In the genomic region with DNA sequence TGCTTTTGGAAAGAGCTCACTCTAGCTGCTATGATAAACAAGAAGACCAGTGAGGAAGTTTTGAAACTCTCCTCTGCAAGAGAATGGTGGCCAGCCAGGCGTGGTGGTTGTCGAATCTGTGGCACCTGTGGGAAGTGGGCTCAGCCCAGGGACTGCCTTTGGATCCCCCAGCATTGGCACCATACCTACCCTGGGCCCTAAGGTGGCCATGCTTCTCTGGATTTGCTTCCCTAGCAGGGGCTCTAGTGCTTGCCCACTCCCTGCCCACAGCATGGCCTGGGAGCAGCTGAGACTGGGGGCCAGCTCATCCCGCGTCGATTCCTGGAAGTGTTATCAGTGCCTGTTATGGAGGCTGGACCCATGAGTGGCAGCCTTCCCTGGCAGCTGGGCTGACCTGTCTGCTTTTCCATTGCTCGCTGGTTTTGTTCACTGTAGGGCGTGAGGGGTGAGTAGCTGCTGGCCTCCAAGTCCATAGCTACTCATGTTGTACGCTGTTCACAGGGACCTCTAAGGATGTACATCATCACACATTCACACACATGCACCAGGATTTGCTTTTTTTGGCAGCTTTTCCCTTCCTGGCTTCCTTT, we compare ENCODE assay signal across 15 cellular contexts. TPM values are rescaled to one million over a fixed set of nuclear protein-coding genes. Genes with fewer than 3 reads are reported as not detected.
DNase-seq lines count a peak whose midpoint lies in the region; ATAC-seq and TF ChIP-seq lines count a peak whose summit lies in the region.
"Had no signal": no experiment of that assay in that cellular context is flagged by ENCODE, and none has a peak within 500 bp of the region (broad histone marks: within the 10 kb centered on the region; RNA-seq: fewer than 3 reads in every experiment).

No MANE protein-coding gene starts in this region.

- TF ChIP-seq CTCF in BJ (IDR thresholded peaks at IDR 0.05; ENCODE audit: insufficient read depth, low read depth, low read length) (no peak), mammary epithelial cell (conservative IDR thresholded peaks at IDR 0.05 in 1 of 2, IDR thresholded peaks at IDR 0.05 in 1 of 2; ENCODE audit: extremely low read depth in 1 of 2, insufficient read depth in 1 of 2, low read depth in 1 of 2, low read length in 2 of 2) (no peak), nephron (IDR thresholded peaks at IDR 0.05; ENCODE audit: unreplicated experiment in 3 of 3) (no peak)

- H3K36me3 ChIP-seq in BJ (ENCODE audit: control insufficient read depth, insufficient read depth, low read length) (0 out of 2 replicates have a peak, but pooled peaks cover 1% of the 10 kb centered on the region), GM23248 (ENCODE audit: low read depth) (no peaks in the 10 kb centered on the region), mammary epithelial cell (ENCODE audit: insufficient read depth, low read length) (no peaks in the 10 kb centered on the region)

- intact Hi-C loops in mammary epithelial cell (cut with micrococcal nuclease): no loop called here
- intact Hi-C loops in activated CD4-positive, alpha-beta T cell treated with anti-CD3 and anti-CD28 coated beads for 36 hours (cut with DNase I, micrococcal nuclease): loop anchor here in 1 of 2 experiments (10.0 kb wide), 1 partner anchor 662 kb away; the partner anchor contains the start of gene RAPGEF6

- no peak overlapping the region for H2AFZ ChIP-seq in GM23248
- no peak overlapping the region for H2AFZ ChIP-seq in mammary epithelial cell (ENCODE audit: low read depth, low read length)

- in situ Hi-C loops in GM23248 (cut with MboI) (no loop called here), mammary epithelial cell (cut with MboI; ENCODE audit: low sequenced_read_pairs in 2 of 2) (no loop called here)

- DNase-seq in BJ (ENCODE audit: low read depth): no peak
- DNase-seq in GM23248: peak; percentile 27
- no peak for DNase-seq in mammary epithelial cell
- no peak for DNase-seq in glomerular visceral epithelial cell (ENCODE audit: extremely low spot score)
- no peak for DNase-seq in activated CD4-positive, alpha-beta T cell treated with anti-CD3 and anti-CD28 coated beads for 36 hours
- DNase-seq: activated CD4-positive, alpha-beta T cell treated with anti-CD3 and anti-CD28 coated beads for 4 hours; CD4-positive, CD25-positive, alpha-beta regulatory T cell; foreskin melanocyte; NCI-H1436; NCI-H524 treated with DMSO at 0.1 percent for 48 hours; stimulated activated CD4-positive, alpha-beta T cell treated with anti-CD3 and anti-CD28 coated beads, Interleukin-4, amount 100 ng/mL, for 1 hour had no signal

- H3K4me3 ChIP-seq in BJ (ENCODE audit: low read depth, low read length) (0 out of 2 replicates have a peak overlapping the region, but pooled peaks have one; percentile 0), GM23248 (peak overlapping the region; percentile 84), mammary epithelial cell (replicated peaks in 1 of 3; ENCODE audit: insufficient read depth in 1 of 3, low read depth in 2 of 3, low read length in 3 of 3) (no peak overlapping the region)

- peak overlapping the region in 2 of 3 experiments; percentile 25 to 32 for H3K27ac Mint-ChIP-seq in nephron
- H3K27ac Mint-ChIP-seq in activated CD4-positive, alpha-beta T cell treated with anti-CD3 and anti-CD28 coated beads for 36 hours: no peak overlapping the region
- H3K27ac Mint-ChIP-seq: CD4-positive, CD25-positive, alpha-beta regulatory T cell; T-helper 2 cell treated with Interferon-gamma antibody and Interleukin-4, amounts not matched to agents 5 μg/mL and 100 μg/mL, for 36 hours had no signal

- H3K9me3 Mint-ChIP-seq in nephron: no peaks in the 10 kb centered on the region
- H3K9me3 Mint-ChIP-seq in activated CD4-positive, alpha-beta T cell treated with anti-CD3 and anti-CD28 coated beads for 36 hours (ENCODE audit: low read depth): no peaks in the 10 kb centered on the region
- H3K9me3 Mint-ChIP-seq: CD4-positive, CD25-positive, alpha-beta regulatory T cell; T-helper 2 cell treated with Interferon-gamma antibody and Interleukin-4, amounts not matched to agents 5 μg/mL and 100 μg/mL, for 36 hours had no signal

- H3K4me1 ChIP-seq in GM23248 (ENCODE audit: insufficient read depth): peaks cover 20% of the 10 kb centered on the region; the same call in 1 of the 2 replicates
- H3K4me1 ChIP-seq in mammary epithelial cell (ENCODE audit: insufficient read depth, low read length): peaks cover 27% of the 10 kb centered on the region

- 92% methylated on average over 8 of the region's 8 CpGs for WGBS in GM23248 (ENCODE audit: low coverage in 1 of 2, low lambda C conversion rate in 2 of 2, missing lambda C conversion rate in 2 of 2), 2 experiments
- 98% methylated on average over 8 of the region's 8 CpGs for WGBS in mammary epithelial cell (ENCODE audit: low coverage, missing lambda C conversion rate)

- no peaks in the 10 kb centered on the region for H3K36me3 Mint-ChIP-seq in nephron (ENCODE audit: low read depth)
- H3K36me3 Mint-ChIP-seq in activated CD4-positive, alpha-beta T cell treated with anti-CD3 and anti-CD28 coated beads for 36 hours (ENCODE audit: low read depth): peaks cover 2% of the 10 kb centered on the region
- H3K36me3 Mint-ChIP-seq: CD4-positive, CD25-positive, alpha-beta regulatory T cell had no signal

- CTCF ChIA-PET in BJ (lab: Yijun Ruan, JAX) (interaction anchor here (1.0 to 6.9 kb wide), 4 partner anchors 13 to 107 kb away, joined by 3 to 38 read pairs (median 6); no protein-coding TSS in a partner anchor), mammary epithelial cell (lab: Charles Lee; ENCODE audit: low non-redundant PET) (interaction anchor here (0.6 kb wide), 1 partner anchor 1814 kb away, joined by 3 read pairs; no protein-coding TSS in a partner anchor)
- CTCF ChIA-PET in activated CD4-positive, alpha-beta T cell treated with anti-CD3 and anti-CD28 coated beads for 36 hours (lab: Charles Lee): interaction anchor here (0.6 to 1.9 kb wide), 5 partner anchors 14 to 143 kb away, joined by 3 to 6 read pairs (median 3); no protein-coding TSS in a partner anchor

- H3K4me1 Mint-ChIP-seq in nephron: peaks cover 26% of the 10 kb centered on the region
- H3K4me1 Mint-ChIP-seq in activated CD4-positive, alpha-beta T cell treated with anti-CD3 and anti-CD28 coated beads for 36 hours: peaks cover 23% of the 10 kb centered on the region

- dilution Hi-C loops in mammary epithelial cell (cut with HindIII; ENCODE audit: low sequenced_read_pairs): no loop called here

- peaks cover 18% of the 10 kb centered on the region for H3F3A ChIP-seq in GM23248 (ENCODE audit: insufficient read depth)

- ATAC-seq in activated CD4-positive, alpha-beta T cell treated with anti-CD3 and anti-CD28 coated beads for 36 hours: no peak
- ATAC-seq in HG03342 (IDR thresholded peaks at IDR 0.05; ENCODE audit: unreplicated experiment): no peak
- no peak for ATAC-seq in GM19463 (IDR thresholded peaks at IDR 0.05; ENCODE audit: unreplicated experiment)

- H3K27ac ChIP-seq in GM23248 (no peak overlapping the region), mammary epithelial cell (ENCODE audit: insufficient read depth, low read depth, low read length) (no peak overlapping the region)

- H3K27me3 ChIP-seq in BJ (ENCODE audit: control insufficient read depth, insufficient read depth, low read length) (no peaks in the 10 kb centered on the region), GM23248 (replicated peaks; ENCODE audit: insufficient read depth) (no peaks in the 10 kb centered on the region), mammary epithelial cell (ENCODE audit: insufficient read depth, low read length) (no peaks in the 10 kb centered on the region)

- H3K9ac ChIP-seq in GM23248 (peak overlapping the region; percentile 98; the same call in 1 of the 2 replicates), mammary epithelial cell (ENCODE audit: insufficient read depth, low read length) (no peak overlapping the region)

- peaks cover 64% of the 10 kb centered on the region for H3K79me2 ChIP-seq in GM23248 (ENCODE audit: insufficient read depth)
- H3K79me2 ChIP-seq in mammary epithelial cell (ENCODE audit: insufficient read depth, low read length): peaks cover 52% of the 10 kb centered on the region

- H3K27me3 Mint-ChIP-seq in nephron (ENCODE audit: low read depth): peaks cover 16% of the 10 kb centered on the region
- H3K27me3 Mint-ChIP-seq in activated CD4-positive, alpha-beta T cell treated with anti-CD3 and anti-CD28 coated beads for 36 hours: peaks cover 4% of the 10 kb centered on the region

- H3K9me3 ChIP-seq in GM23248 (ENCODE audit: low read depth): no peaks in the 10 kb centered on the region
- no peaks in the 10 kb centered on the region for H3K9me3 ChIP-seq in mammary epithelial cell (replicated peaks; ENCODE audit: insufficient read depth, low read length)

- H3K4me3 Mint-ChIP-seq in nephron: peak overlapping the region; percentile 54 to 84 (median 76)
- H3K4me3 Mint-ChIP-seq in activated CD4-positive, alpha-beta T cell treated with anti-CD3 and anti-CD28 coated beads for 36 hours: no peak overlapping the region

- no peaks in the 10 kb centered on the region for H4K20me1 ChIP-seq in GM23248 (ENCODE audit: insufficient read depth)
- H4K20me1 ChIP-seq in mammary epithelial cell (ENCODE audit: insufficient read depth, low read length): no peaks in the 10 kb centered on the region

- H3K4me2 ChIP-seq in GM23248 (ENCODE audit: unreplicated experiment) (peak overlapping the region; percentile 86), mammary epithelial cell (ENCODE audit: insufficient read depth, low read depth, low read length) (peak overlapping the region; percentile 94)

- POLR2A ChIA-PET in BJ (lab: Charles Lee): no interaction called here
- POLR2A ChIA-PET in activated CD4-positive, alpha-beta T cell treated with anti-CD3 and anti-CD28 coated beads for 36 hours (lab: Charles Lee): no interaction called here

- no peaks in the 10 kb centered on the region for H3K9me2 ChIP-seq in GM23248 (ENCODE audit: insufficient read depth)

- BruUV-seq in mammary epithelial cell (replicated peaks; lab: Mats Ljungman, UMichigan): no TSS peak

RNA-seq across cellular contexts. Expression of gene SLC22A4, which starts 2.3 kb away (rescaled TPM):
- polyA plus RNA-seq in BJ (2011; rRNA removed) (18.0 and 19.3 TPM in 2 replicates), GM23248 (2016; fragmentation: Nextera tagmentation; extraction: Ambion mirVana) (24.0 and 26.1 TPM in 2 replicates), mammary epithelial cell (2.1 TPM)
- polyA minus RNA-seq in BJ (2011; rRNA and poly(A)+ RNA removed): 13.1 and 13.7 TPM in 2 replicates
- 26.0 and 26.3 TPM in 2 replicates for total RNA-seq in GM23248 (2014; rRNA removed; shearing (Covaris generic))
- total RNA-seq in mammary epithelial cell: 1 to 10 TPM; 2.0 to 5.2 TPM
- polyA minus RNA-seq in mammary epithelial cell: 5.6 TPM
- 1 to 10 TPM in 1 of 2 experiments, under 1 TPM in 1; 0.66 to 1.1 TPM for total RNA-seq in activated CD4-positive, alpha-beta T cell treated with anti-CD3 and anti-CD28 coated beads for 36 hours
- total RNA-seq: CD4-positive, CD25-positive, alpha-beta regulatory T cell had no signal
- polyA plus RNA-seq: CD4-positive, CD25-positive, alpha-beta regulatory T cell had no signal

RNA-seq across cellular contexts. Expression of gene PDLIM4, which starts 39.0 kb away (rescaled TPM):
- polyA plus RNA-seq in BJ (2011; rRNA removed): 17.1 and 31.0 TPM in 2 replicates
- 36.3 and 48.2 TPM in 2 replicates for polyA minus RNA-seq in BJ (2011; rRNA and poly(A)+ RNA removed)
- total RNA-seq in GM23248 (2014; rRNA removed; shearing (Covaris generic)): 84.4 and 107 TPM in 2 replicates
- 153 and 156 TPM in 2 replicates for polyA plus RNA-seq in GM23248 (2016; fragmentation: Nextera tagmentation; extraction: Ambion mirVana)
- total RNA-seq in mammary epithelial cell: 100 to 1,000 TPM; 101 to 217 TPM
- 120 TPM for polyA plus RNA-seq in mammary epithelial cell
- polyA minus RNA-seq in mammary epithelial cell: 48.5 TPM
- total RNA-seq in activated CD4-positive, alpha-beta T cell treated with anti-CD3 and anti-CD28 coated beads for 36 hours: under 1 TPM; 0.21 to 0.23 TPM
- total RNA-seq: CD4-positive, CD25-positive, alpha-beta regulatory T cell had no signal
- polyA plus RNA-seq: CD4-positive, CD25-positive, alpha-beta regulatory T cell had no signal

Comparison
In these comparisons a context has a peak if more than half of its experiments do, and no peak if none do; other contexts are left out.
1. H3K4me3 ChIP-seq: peak in BJ (single experiment) and GM23248 (single experiment); none in mammary epithelial cell (0 of 3).
2. RNA of gene PDLIM4, which starts 39.0 kb away (total RNA-seq): 101 to 217 TPM in mammary epithelial cell and 84.4 to 107 TPM in GM23248; 0.21 to 0.23 TPM in activated CD4-positive, alpha-beta T cell treated with anti-CD3 and anti-CD28 coated beads for 36 hours; every median in the first group is over 10 times any median in the second.